8 cellular contexts compared by ENCODE assay signal in the genomic region with DNA sequence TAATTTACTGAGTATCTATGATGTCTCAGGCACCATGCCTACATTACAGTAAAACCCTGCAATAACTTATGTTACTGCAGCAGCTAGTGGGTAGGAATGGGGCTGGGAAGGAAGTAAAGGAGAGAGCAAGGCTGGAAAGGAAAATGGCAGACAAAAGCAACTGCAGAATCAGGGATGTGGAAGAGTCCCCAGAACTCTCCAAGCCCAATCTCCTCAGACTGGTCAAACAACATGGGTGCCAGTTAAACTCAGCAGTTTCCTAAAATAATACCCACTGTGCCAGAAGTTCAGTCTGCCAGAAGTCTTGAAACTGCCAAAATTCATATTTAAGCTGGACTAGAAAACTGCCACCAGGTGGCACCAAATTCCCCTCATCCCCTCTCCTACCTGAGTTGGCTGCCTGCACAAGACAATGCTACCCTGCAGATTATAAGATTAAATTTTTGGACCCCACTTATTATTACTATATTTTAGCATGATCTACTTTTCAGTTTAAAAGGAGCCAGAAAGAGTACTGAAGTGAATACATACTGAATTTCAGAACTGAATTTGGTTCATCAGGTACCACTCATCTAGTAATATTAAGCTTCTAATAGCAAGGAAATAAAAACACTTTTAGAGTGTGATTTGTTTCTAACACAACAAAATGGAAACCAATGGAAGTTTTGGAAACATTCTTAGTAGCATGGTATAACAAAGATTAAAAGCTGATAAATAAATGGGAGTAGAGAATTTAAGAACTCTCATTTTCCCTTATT.
DNase-seq lines count a peak whose midpoint lies in the region; ATAC-seq and TF ChIP-seq lines count a peak whose summit lies in the region.

No MANE protein-coding gene starts in this region.

- peaks cover 70% of the 10 kb centered on the region for H3K36me3 ChIP-seq in effector memory CD4-positive, alpha-beta T cell (ENCODE audit: control insufficient read depth, insufficient read depth, low read length)
- peaks cover 17 to 93% of the 10 kb centered on the region in 2 experiments for H3K36me3 ChIP-seq in mesenchymal stem cell (ENCODE audit: control insufficient read depth in 1 of 2, insufficient read depth in 2 of 2, low read depth in 1 of 2, low read length in 2 of 2)

- no peak overlapping the region for H2BK15ac ChIP-seq in mesenchymal stem cell (ENCODE audit: low read depth, poor library complexity, severe bottlenecking)

- no peaks in the 10 kb centered on the region for H3K9me3 Mint-ChIP-seq in activated CD4-positive, alpha-beta memory T cell treated with anti-CD3 and anti-CD28 coated beads for 36 hours

- no peak overlapping the region for H3K14ac ChIP-seq in mesenchymal stem cell (ENCODE audit: low read length in 2 of 2)

- CTCF ChIA-PET in activated CD4-positive, alpha-beta memory T cell treated with anti-CD3 and anti-CD28 coated beads for 36 hours (lab: Charles Lee): interaction anchor here (0.6 to 2.2 kb wide), 44 partner anchors 10 to 699 kb away, joined by 3 to 17 read pairs (median 4); a partner anchor contains a TSS

- DNase-seq in GM10266 (ENCODE audit: extremely low spot score) (peak; percentile 50), NCI-H510A (lab: John Stamatoyannopoulos, UW) (peak; percentile 28), mesenchymal stem cell (peak; percentile 63)
- DNase-seq in activated CD4-positive, alpha-beta memory T cell treated with anti-CD3 and anti-CD28 coated beads for 36 hours: peak; percentile 79
- DNase-seq in effector memory CD4-positive, alpha-beta T cell: peak; percentile 26 to 48 (median 35)
- DNase-seq in stimulated activated CD8-positive, alpha-beta memory T cell treated with anti-CD3 and anti-CD28 coated beads, Interleukin-4, amount 100 ng/mL, for 24 hours (ENCODE audit: low read depth): peak; percentile 53

- no peak overlapping the region for H2AFZ ChIP-seq in mesenchymal stem cell (ENCODE audit: low read depth, low read length)

- no peak overlapping the region for H3K4me3 Mint-ChIP-seq in activated CD4-positive, alpha-beta memory T cell treated with anti-CD3 and anti-CD28 coated beads for 36 hours

- H3K4me1 Mint-ChIP-seq in activated CD4-positive, alpha-beta memory T cell treated with anti-CD3 and anti-CD28 coated beads for 36 hours (ENCODE audit: low read depth): no peaks in the 10 kb centered on the region

- H3K4me2 ChIP-seq in mesenchymal stem cell (ENCODE audit: low read length, poor library complexity, severe bottlenecking): no peak overlapping the region

- H3K9ac ChIP-seq in mesenchymal stem cell (ENCODE audit: low read length): peak overlapping the region; percentile 53

- H4K8ac ChIP-seq in mesenchymal stem cell (ENCODE audit: low read length): no peak overlapping the region

- no peak overlapping the region for H3K4me3 ChIP-seq in effector memory CD4-positive, alpha-beta T cell (ENCODE audit: insufficient read depth, low read depth, low read length, poor library complexity, severe bottlenecking)
- H3K4me3 ChIP-seq in mesenchymal stem cell (ENCODE audit: insufficient read depth in 1 of 2, low read depth in 1 of 2, low read length in 2 of 2): no peak overlapping the region

- no peak overlapping the region for H2AK5ac ChIP-seq in mesenchymal stem cell (ENCODE audit: low read length, severe bottlenecking)

- no peak overlapping the region for H3K27ac Mint-ChIP-seq in activated CD4-positive, alpha-beta memory T cell treated with anti-CD3 and anti-CD28 coated beads for 36 hours

- H2BK12ac ChIP-seq in mesenchymal stem cell (ENCODE audit: low read length in 2 of 2): no peak overlapping the region

- TF ChIP-seq CTCF in GM10266 (IDR thresholded peaks at IDR 0.05; ENCODE audit: control insufficient read depth, insufficient read depth, low read depth, missing control alignments): peak; percentile 70

- peaks cover 44% of the 10 kb centered on the region for H3K36me3 Mint-ChIP-seq in activated CD4-positive, alpha-beta memory T cell treated with anti-CD3 and anti-CD28 coated beads for 36 hours

- H3K18ac ChIP-seq in mesenchymal stem cell (ENCODE audit: low read depth in 1 of 2, low read length in 2 of 2): no peak overlapping the region

- intact Hi-C loops in activated CD4-positive, alpha-beta memory T cell treated with anti-CD3 and anti-CD28 coated beads for 36 hours (cut with micrococcal nuclease): loop anchor here (1.0 to 5.0 kb wide), 4 partner anchors 50 to 266 kb away; a partner anchor contains a TSS

- H3K23ac ChIP-seq in mesenchymal stem cell (ENCODE audit: low read length in 2 of 2): no peak overlapping the region

- H2BK120ac ChIP-seq in mesenchymal stem cell (ENCODE audit: low read depth, low read length): no peak overlapping the region

- no peaks in the 10 kb centered on the region for H3K27me3 Mint-ChIP-seq in activated CD4-positive, alpha-beta memory T cell treated with anti-CD3 and anti-CD28 coated beads for 36 hours

- POLR2A ChIA-PET in activated CD4-positive, alpha-beta memory T cell treated with anti-CD3 and anti-CD28 coated beads for 36 hours (lab: Charles Lee): interaction anchor here (1.2 kb wide), 1 partner anchor 121 kb away, joined by 4 read pairs; a partner anchor contains a TSS

- no peaks in the 10 kb centered on the region for H3K27me3 ChIP-seq in effector memory CD4-positive, alpha-beta T cell (replicated peaks; ENCODE audit: control insufficient read depth, insufficient read depth, low read length, poor library complexity, severe bottlenecking)
- no peaks in the 10 kb centered on the region for H3K27me3 ChIP-seq in mesenchymal stem cell (ENCODE audit: control insufficient read depth in 1 of 2, insufficient read depth in 1 of 2, low read length in 2 of 2)

- no peaks in the 10 kb centered on the region for H3K9me3 ChIP-seq in effector memory CD4-positive, alpha-beta T cell (ENCODE audit: control insufficient read depth, low read length)
- no peaks in the 10 kb centered on the region for H3K9me3 ChIP-seq in mesenchymal stem cell (ENCODE audit: control insufficient read depth, low read length)

- H3K79me1 ChIP-seq in mesenchymal stem cell (replicated peaks; ENCODE audit: low read length, poor library complexity, severe bottlenecking): peaks cover 13% of the 10 kb centered on the region

- ATAC-seq in HG02678 (IDR thresholded peaks at IDR 0.05; ENCODE audit: unreplicated experiment) (peak; percentile 67), GM18873 (IDR thresholded peaks at IDR 0.05; ENCODE audit: low FRiP score, unreplicated experiment) (no peak)

- no peak overlapping the region for H4K91ac ChIP-seq in mesenchymal stem cell (ENCODE audit: low read length)

- no peak overlapping the region for H2BK5ac ChIP-seq in mesenchymal stem cell (ENCODE audit: low read depth, low read length, poor library complexity, severe bottlenecking)

- H3K27ac ChIP-seq in effector memory CD4-positive, alpha-beta T cell (ENCODE audit: insufficient read depth, low read length, poor library complexity, severe bottlenecking): no peak overlapping the region
- H3K27ac ChIP-seq in mesenchymal stem cell (ENCODE audit: low read length, poor library complexity, severe bottlenecking): peak overlapping the region; percentile 6

- no peaks in the 10 kb centered on the region for H3K4me1 ChIP-seq in effector memory CD4-positive, alpha-beta T cell (ENCODE audit: control insufficient read depth, insufficient read depth, low read length, poor library complexity, severe bottlenecking)
- H3K4me1 ChIP-seq in mesenchymal stem cell (ENCODE audit: control insufficient read depth, insufficient read depth, low read depth, low read length): peaks cover 3% of the 10 kb centered on the region

- H3K4ac ChIP-seq in mesenchymal stem cell (ENCODE audit: low read depth in 1 of 2, low read length in 2 of 2): no peak overlapping the region

Comparison
In these comparisons a context has a peak if more than half of its experiments do, and no peak if none do; other contexts are left out.
1. DNase-seq: peak in every context shown above with its lines; median percentile 79 in activated CD4-positive, alpha-beta memory T cell treated with anti-CD3 and anti-CD28 coated beads for 36 hours; 63 in mesenchymal stem cell; 53 in stimulated activated CD8-positive, alpha-beta memory T cell treated with anti-CD3 and anti-CD28 coated beads, Interleukin-4, amount 100 ng/mL, for 24 hours; 50 in GM10266; 35 in effector memory CD4-positive, alpha-beta T cell; 28 in NCI-H510A.